1 cellular context compared by ENCODE assay signal in genomic region chr19:6458695-6459355, GRCh38.
TF ChIP-seq lines count a peak whose summit lies in the region.

No MANE protein-coding gene starts in this region.

TF ChIP-seq in HCT116, 20 proteins besides CTCF, POLR2A, EP300 and RAD21 (continued from another document):
- no peak for TF ChIP-seq JUND (IDR thresholded peaks at IDR 0.05)
- no peak for TF ChIP-seq REST (IDR thresholded peaks at IDR 0.05; ENCODE audit: low read depth)
- no peak for TF ChIP-seq SRF (IDR thresholded peaks at IDR 0.05; ENCODE audit: low read depth)
- TF ChIP-seq POLR2AphosphoS5 (IDR thresholded peaks at IDR 0.05; ENCODE audit: low read depth, low read length), result no peak
- TF ChIP-seq EZH2phosphoT487 (IDR thresholded peaks at IDR 0.05; ENCODE audit: borderline replicate concordance), result no peak
- no peak for TF ChIP-seq SIN3A (IDR thresholded peaks at IDR 0.05; ENCODE audit: low read depth)
- TF ChIP-seq ATF3 (IDR thresholded peaks at IDR 0.05), result no peak
- TF ChIP-seq ZNF274 (IDR thresholded peaks at IDR 0.05; ENCODE audit: low read depth, low read length), result no peak
- TF ChIP-seq FOSL1 (IDR thresholded peaks at IDR 0.05; ENCODE audit: low read depth), result no peak
